Comparison of ENCODE assay signal across 8 cellular contexts in genomic region chr7:137592232-137592896, GRCh38.
DNase-seq lines count a peak whose midpoint lies in the region; ATAC-seq and TF ChIP-seq lines count a peak whose summit lies in the region.

No MANE protein-coding gene starts in this region.

- H3K36me3 Mint-ChIP-seq in stimulated activated naive B cell treated with anti-CD40 and anti-IgM and Interleukin-4, amounts not matched to agents 10 μg/mL and 1 μg/mL and 100 μg/mL, for 72 hours, result no peaks in the 10 kb centered on the region
- no peaks in the 10 kb centered on the region for H3K36me3 Mint-ChIP-seq in effector memory CD8-positive, alpha-beta T cell (ENCODE audit: insufficient read depth)

- POLR2A ChIA-PET in AG04449 (lab: Yijun Ruan, JAX), result interaction anchor here (0.6 to 2.3 kb wide), 3 partner anchors 12 to 420 kb away, joined by 3 to 7 read pairs (median 4); no protein-coding TSS in a partner anchor

- H3K4me1 Mint-ChIP-seq in stimulated activated naive B cell treated with anti-CD40 and anti-IgM and Interleukin-4, amounts not matched to agents 10 μg/mL and 1 μg/mL and 100 μg/mL, for 72 hours, result no peaks in the 10 kb centered on the region
- no peaks in the 10 kb centered on the region for H3K4me1 Mint-ChIP-seq in effector memory CD8-positive, alpha-beta T cell (ENCODE audit: low read depth in 2 of 2)

- no peak overlapping the region for H3K4me3 Mint-ChIP-seq in stimulated activated naive B cell treated with anti-CD40 and anti-IgM and Interleukin-4, amounts not matched to agents 10 μg/mL and 1 μg/mL and 100 μg/mL, for 72 hours
- H3K4me3 Mint-ChIP-seq in effector memory CD8-positive, alpha-beta T cell, result no peak overlapping the region

- peak; percentile 78 for TF ChIP-seq CTCF in AG04449 (IDR thresholded peaks at IDR 0.05; ENCODE audit: insufficient read depth, low read length, missing control alignments)
- TF ChIP-seq CTCF in astrocyte of the spinal cord (IDR thresholded peaks at IDR 0.05; ENCODE audit: low read depth, low read length), result peak; percentile 81

- CTCF ChIA-PET in AG04449 (lab: Yijun Ruan, JAX), result interaction anchor here (0.6 to 6.1 kb wide), 46 partner anchors 8 to 1791 kb away, joined by 3 to 127 read pairs (median 4); partner anchors contain the start of gene PTN

- H3K27ac Mint-ChIP-seq in stimulated activated naive B cell treated with anti-CD40 and anti-IgM and Interleukin-4, amounts not matched to agents 10 μg/mL and 1 μg/mL and 100 μg/mL, for 72 hours, result no peak overlapping the region
- H3K27ac Mint-ChIP-seq in effector memory CD8-positive, alpha-beta T cell, result no peak overlapping the region

- H3K4me3 ChIP-seq in AG04449 (ENCODE audit: low read depth, low read length) (no peak overlapping the region), astrocyte of the spinal cord (ENCODE audit: low read depth, low read length) (no peak overlapping the region)

- in situ Hi-C loops in astrocyte of the spinal cord (cut with HindIII; ENCODE audit: low sequenced_read_pairs), result no loop called here

- H3K27me3 Mint-ChIP-seq in stimulated activated naive B cell treated with anti-CD40 and anti-IgM and Interleukin-4, amounts not matched to agents 10 μg/mL and 1 μg/mL and 100 μg/mL, for 72 hours, result peaks cover under 1 to 4% of the 10 kb centered on the region in 2 donors
- H3K27me3 Mint-ChIP-seq in effector memory CD8-positive, alpha-beta T cell, result peaks cover 0 to 20% of the 10 kb centered on the region in 2 donors

- H3K9me3 Mint-ChIP-seq in stimulated activated naive B cell treated with anti-CD40 and anti-IgM and Interleukin-4, amounts not matched to agents 10 μg/mL and 1 μg/mL and 100 μg/mL, for 72 hours, result no peaks in the 10 kb centered on the region
- no peaks in the 10 kb centered on the region for H3K9me3 Mint-ChIP-seq in effector memory CD8-positive, alpha-beta T cell

- no peak for DNase-seq in AG04449 (ENCODE audit: low read depth, low spot score)
- peak; percentile 20 for DNase-seq in NCI-H345 treated with DMSO at 0.1 percent for 48 hours (lab: John Stamatoyannopoulos, UW; ENCODE audit: unreplicated experiment)
- DNase-seq in astrocyte of the spinal cord (ENCODE audit: low read depth, low spot score), result peak; percentile 83
- DNase-seq in hypothalamus (lab: John Stamatoyannopoulos, UW), result peak in 39 of 51 donors; percentile 3 to 77 (median 43)
- DNase-seq in stimulated activated naive B cell treated with anti-CD40 and anti-IgM and Interleukin-4, amounts not matched to agents 10 μg/mL and 1 μg/mL and 100 μg/mL, for 72 hours, result no peak
- DNase-seq in effector memory CD8-positive, alpha-beta T cell, result no peak

- ATAC-seq in GM18502 (IDR thresholded peaks at IDR 0.05; ENCODE audit: poor library complexity, unreplicated experiment) (peak; percentile 82), HG03095 (IDR thresholded peaks at IDR 0.05; ENCODE audit: unreplicated experiment) (peak; percentile 81)
- peak; percentile 39 to 42 for ATAC-seq in stimulated activated naive B cell treated with anti-CD40 and anti-IgM and Interleukin-4, amounts not matched to agents 10 μg/mL and 1 μg/mL and 100 μg/mL, for 72 hours (replicated peaks)
- ATAC-seq in effector memory CD8-positive, alpha-beta T cell (replicated peaks), result no peak

Comparison
In these comparisons a context has a peak if more than half of its experiments do, and no peak if none do; other contexts are left out.
1. DNase-seq: peak in NCI-H345 treated with DMSO at 0.1 percent for 48 hours (single experiment), astrocyte of the spinal cord (single experiment) and hypothalamus (39 of 51); none in AG04449 (single experiment), stimulated activated naive B cell treated with anti-CD40 and anti-IgM and Interleukin-4, amounts not matched to agents 10 μg/mL and 1 μg/mL and 100 μg/mL, for 72 hours (single experiment) and effector memory CD8-positive, alpha-beta T cell (0 of 3).